ENCODE assay signal across 30 cellular contexts in genomic region chr13:112926003-112926402, GRCh38. TPM values are rescaled to one million over a fixed set of nuclear protein-coding genes. Genes with fewer than 3 reads are reported as not detected.
DNase-seq lines count a peak whose midpoint lies in the region; ATAC-seq, FAIRE-seq and TF ChIP-seq lines count a peak whose summit lies in the region.
"Had no signal": no experiment of that assay in that cellular context is flagged by ENCODE, and none has a peak within 500 bp of the region (broad histone marks: within the 10 kb centered on the region; RNA-seq: fewer than 3 reads in every experiment).

No MANE protein-coding gene starts in this region.

- H3K9me3 ChIP-seq in astrocyte (ENCODE audit: insufficient read depth, low read depth, low read length) = no peaks in the 10 kb centered on the region
- peaks cover 5% of the 10 kb centered on the region for H3K9me3 ChIP-seq in trophoblast cell (ENCODE audit: insufficient read depth, low read depth, low read length)
- H3K9me3 ChIP-seq in upper lobe of right lung = no peaks in the 10 kb centered on the region
- peaks cover 3% of the 10 kb centered on the region for H3K9me3 ChIP-seq in aorta (ENCODE audit: control insufficient read depth, low read length)
- H3K9me3 ChIP-seq: BE2C, BLaER1 had no signal

- intact Hi-C loops in upper lobe of right lung (cut with DNase I) (no loop called here), aorta (cut with DNase I) (no loop called here)

- WGBS in trophoblast cell (ENCODE audit: extremely low coverage, insufficient coverage, insufficient read length) = no CpG with 5 or more reads among the region's 15 CpGs
- 92 to 98% methylated on average over 15 of the region's 15 CpGs for WGBS in aorta, 2 donors

- no peaks in the 10 kb centered on the region for H3K79me2 ChIP-seq in astrocyte (ENCODE audit: insufficient read depth, low read length)
- no peaks in the 10 kb centered on the region for H3K79me2 ChIP-seq in trophoblast cell (ENCODE audit: control insufficient read depth, insufficient read depth, low read length, poor library complexity)

- TF ChIP-seq CTCF in astrocyte (IDR thresholded peaks at IDR 0.05; ENCODE audit: insufficient read depth, low read depth, low read length) (no peak), upper lobe of right lung (IDR thresholded peaks at IDR 0.05) (no peak)

- no peak overlapping the region for H3K23ac ChIP-seq in trophoblast cell (ENCODE audit: low read length)

- FAIRE-seq in HTR-8/SVneo (lab: Jason Lieb, UNC) = peak; percentile 13
- no peak for FAIRE-seq in astrocyte (lab: Jason Lieb, UNC)
- FAIRE-seq: A204.1, GM12878, GM12892, GM18507, GM19239 had no signal

- no peak overlapping the region for H3K4me2 ChIP-seq in astrocyte (ENCODE audit: low read length)
- H3K4me2 ChIP-seq in trophoblast cell (ENCODE audit: low read length) = no peak overlapping the region
- H3K4me2 ChIP-seq: BLaER1 had no signal

- H3K27ac Mint-ChIP-seq in astrocyte (ENCODE audit: unreplicated experiment) = peak overlapping the region; percentile 5
- H3K27ac Mint-ChIP-seq in activated CD8-positive, alpha-beta T cell treated with anti-CD3 and anti-CD28 coated beads, Interleukin-2, amount 10 ng/mL, durations not matched to agents 7 days and 5 days = no peak overlapping the region
- H3K27ac Mint-ChIP-seq: CD4-positive, alpha-beta memory T cell; CD4-positive, CD25-positive, alpha-beta regulatory T cell; CD8-positive, alpha-beta memory T cell had no signal

- no peak overlapping the region for H4K8ac ChIP-seq in trophoblast cell (ENCODE audit: low read depth, low read length)

- H3K18ac ChIP-seq in trophoblast cell (ENCODE audit: low read length) = no peak overlapping the region

- no peak overlapping the region for H2BK12ac ChIP-seq in trophoblast cell (ENCODE audit: low read length)

- H3K4me1 ChIP-seq in astrocyte (ENCODE audit: insufficient read depth, low read length) (no peaks in the 10 kb centered on the region), trophoblast cell (ENCODE audit: control insufficient read depth in 1 of 2, insufficient read depth in 2 of 2, low read length in 2 of 2) (no peaks in the 10 kb centered on the region), upper lobe of right lung (peaks cover 10% of the 10 kb centered on the region), aorta (ENCODE audit: control insufficient read depth in 1 of 2, insufficient read depth in 2 of 2, low read length in 2 of 2) (no peaks in the 10 kb centered on the region)

- no peaks in the 10 kb centered on the region for H3K4me1 Mint-ChIP-seq in astrocyte (ENCODE audit: low read depth, unreplicated experiment)
- peaks cover 13% of the 10 kb centered on the region for H3K4me1 Mint-ChIP-seq in activated CD8-positive, alpha-beta T cell treated with anti-CD3 and anti-CD28 coated beads, Interleukin-2, amount 10 ng/mL, durations not matched to agents 7 days and 5 days (ENCODE audit: low read depth)

- no peak overlapping the region for H3K4me3 ChIP-seq in astrocyte (ENCODE audit: insufficient read depth, low read depth, low read length)
- H3K4me3 ChIP-seq in trophoblast cell (ENCODE audit: low read depth, low read length) = peak overlapping the region; percentile 8
- no peak overlapping the region for H3K4me3 ChIP-seq in upper lobe of right lung
- no peak overlapping the region for H3K4me3 ChIP-seq in aorta (ENCODE audit: low read length in 2 of 2)
- H3K4me3 ChIP-seq: BLaER1, GM12878 had no signal

- POLR2A ChIA-PET in activated CD8-positive, alpha-beta T cell treated with anti-CD3 and anti-CD28 coated beads, Interleukin-2, amount 10 ng/mL, durations not matched to agents 7 days and 5 days (lab: Charles Lee) = no interaction called here

- H2AFZ ChIP-seq in astrocyte (ENCODE audit: low read depth, low read length) (no peak overlapping the region), trophoblast cell (ENCODE audit: insufficient read depth, low read length, poor library complexity) (no peak overlapping the region)

- no peak overlapping the region for H3K4me3 Mint-ChIP-seq in astrocyte (ENCODE audit: unreplicated experiment)
- H3K4me3 Mint-ChIP-seq in activated CD8-positive, alpha-beta T cell treated with anti-CD3 and anti-CD28 coated beads, Interleukin-2, amount 10 ng/mL, durations not matched to agents 7 days and 5 days = no peak overlapping the region
- H3K4me3 Mint-ChIP-seq: CD14-positive monocyte; CD4-positive, alpha-beta memory T cell; CD4-positive, CD25-positive, alpha-beta regulatory T cell; CD8-positive, alpha-beta memory T cell had no signal

- H4K12ac ChIP-seq in trophoblast cell (ENCODE audit: low read depth, low read length) = no peak overlapping the region

- no peak overlapping the region for H2AK5ac ChIP-seq in trophoblast cell (ENCODE audit: low read length)

- no peaks in the 10 kb centered on the region for H3K79me1 ChIP-seq in trophoblast cell (ENCODE audit: low read length)

- ATAC-seq in upper lobe of right lung (peak; percentile 14), GM18861 (IDR thresholded peaks at IDR 0.05; ENCODE audit: unreplicated experiment) (no peak), aorta (ENCODE audit: low FRiP score) (no peak)
- ATAC-seq in activated CD8-positive, alpha-beta T cell treated with anti-CD3 and anti-CD28 coated beads, Interleukin-2, amount 10 ng/mL, durations not matched to agents 7 days and 5 days = no peak
- ATAC-seq: GM12878 had no signal

- H3K27ac ChIP-seq in astrocyte (ENCODE audit: low read depth, low read length) (no peak overlapping the region), trophoblast cell (ENCODE audit: low read depth, low read length) (no peak overlapping the region), upper lobe of right lung (no peak overlapping the region), aorta (ENCODE audit: low read depth in 1 of 2, low read length in 2 of 2) (no peak overlapping the region)
- H3K27ac ChIP-seq: BLaER1 had no signal

- no peak overlapping the region for H2BK120ac ChIP-seq in trophoblast cell (ENCODE audit: insufficient read depth, low read length, poor library complexity)

- H3K27me3 Mint-ChIP-seq in astrocyte (ENCODE audit: low read depth, unreplicated experiment) = peaks cover 3% of the 10 kb centered on the region
- peaks cover 29% of the 10 kb centered on the region for H3K27me3 Mint-ChIP-seq in activated CD8-positive, alpha-beta T cell treated with anti-CD3 and anti-CD28 coated beads, Interleukin-2, amount 10 ng/mL, durations not matched to agents 7 days and 5 days (ENCODE audit: low read depth)

- CTCF ChIA-PET in activated CD8-positive, alpha-beta T cell treated with anti-CD3 and anti-CD28 coated beads, Interleukin-2, amount 10 ng/mL, durations not matched to agents 7 days and 5 days (lab: Charles Lee) = no interaction called here

- H3K36me3 Mint-ChIP-seq in astrocyte (ENCODE audit: low read depth, unreplicated experiment) = no peaks in the 10 kb centered on the region
- no peaks in the 10 kb centered on the region for H3K36me3 Mint-ChIP-seq in activated CD8-positive, alpha-beta T cell treated with anti-CD3 and anti-CD28 coated beads, Interleukin-2, amount 10 ng/mL, durations not matched to agents 7 days and 5 days (ENCODE audit: low read depth)
- H3K36me3 Mint-ChIP-seq: CD14-positive monocyte; CD4-positive, alpha-beta memory T cell; CD4-positive, CD25-positive, alpha-beta regulatory T cell; CD8-positive, alpha-beta memory T cell had no signal

- no peak overlapping the region for H4K91ac ChIP-seq in trophoblast cell (ENCODE audit: low read depth, low read length)

- DNase-seq in HTR-8/SVneo (ENCODE audit: insufficient read length, low spot score) (no peak), astrocyte (ENCODE audit: low read depth) (no peak), trophoblast cell (no peak), upper lobe of right lung (no peak), SHP77 treated with DMSO at 0.1 percent for 48 hours (lab: John Stamatoyannopoulos, UW) (no peak), aorta (no peak)
- no peak for DNase-seq in activated CD8-positive, alpha-beta T cell treated with anti-CD3 and anti-CD28 coated beads, Interleukin-2, amount 10 ng/mL, durations not matched to agents 7 days and 5 days
- DNase-seq: 8988T; ACHN; BE2C; C1 segment of cervical spinal cord; CD4-positive, alpha-beta memory T cell; CD4-positive, CD25-positive, alpha-beta regulatory T cell; CD8-positive, alpha-beta memory T cell; COR-L47; DMS 273 treated with DMSO at 0.1 percent for 48 hours; DMS153; DMS53; DMS79; DND-41; EL; GDM1 had no signal

- H3K14ac ChIP-seq in trophoblast cell (ENCODE audit: low read length) = no peak overlapping the region

- H3K9me3 Mint-ChIP-seq in astrocyte (ENCODE audit: unreplicated experiment) = peaks cover 2% of the 10 kb centered on the region
- no peaks in the 10 kb centered on the region for H3K9me3 Mint-ChIP-seq in activated CD8-positive, alpha-beta T cell treated with anti-CD3 and anti-CD28 coated beads, Interleukin-2, amount 10 ng/mL, durations not matched to agents 7 days and 5 days (ENCODE audit: insufficient read depth)
- H3K9me3 Mint-ChIP-seq: CD4-positive, CD25-positive, alpha-beta regulatory T cell; CD8-positive, alpha-beta memory T cell had no signal

- no peak overlapping the region for H3K4ac ChIP-seq in trophoblast cell (ENCODE audit: low read depth, low read length)

- H3K9ac ChIP-seq in astrocyte (ENCODE audit: low read length) = no peak overlapping the region
- no peak overlapping the region for H3K9ac ChIP-seq in trophoblast cell (ENCODE audit: low read length)
- H3K9ac ChIP-seq: BLaER1 had no signal

- H3K36me3 ChIP-seq in astrocyte (ENCODE audit: insufficient read depth, low read length) = no peaks in the 10 kb centered on the region
- H3K36me3 ChIP-seq in trophoblast cell (ENCODE audit: control insufficient read depth in 1 of 2, insufficient read depth in 2 of 2, low read length in 2 of 2) = no peaks in the 10 kb centered on the region
- no peaks in the 10 kb centered on the region for H3K36me3 ChIP-seq in upper lobe of right lung
- no peaks in the 10 kb centered on the region for H3K36me3 ChIP-seq in aorta (ENCODE audit: control insufficient read depth in 1 of 2, insufficient read depth in 2 of 2, low read length in 1 of 2)
- H3K36me3 ChIP-seq: BE2C, BLaER1 had no signal

- H2BK5ac ChIP-seq in trophoblast cell (ENCODE audit: low read depth, low read length, poor library complexity) = no peak overlapping the region

- H3K27me3 ChIP-seq in astrocyte (ENCODE audit: insufficient read depth, low read length) (no peaks in the 10 kb centered on the region), trophoblast cell (ENCODE audit: insufficient read depth, low read length) (no peaks in the 10 kb centered on the region), upper lobe of right lung (peaks cover 2% of the 10 kb centered on the region), aorta (ENCODE audit: control insufficient read depth in 1 of 2, insufficient read depth in 2 of 2, low read length in 1 of 2) (no peaks in the 10 kb centered on the region)
- H3K27me3 ChIP-seq: BE2C had no signal

- H4K20me1 ChIP-seq in astrocyte (ENCODE audit: insufficient read depth, low read length) = no peaks in the 10 kb centered on the region

RNA-seq across cellular contexts. Expression of gene MCF2L, which starts 43.0 kb away (rescaled TPM):
- 3.4 and 4.7 TPM in 2 replicates for total RNA-seq in astrocyte
- polyA plus RNA-seq in trophoblast cell (2013) = 0.68 and 0.77 TPM in 2 replicates
- total RNA-seq in upper lobe of right lung = 69.7 TPM
- 1 to 10 TPM in 1 of 2 experiments, under 1 TPM in 1; 0.76 to 1.0 TPM for total RNA-seq in activated CD8-positive, alpha-beta T cell treated with anti-CD3 and anti-CD28 coated beads, Interleukin-2, amount 10 ng/mL, durations not matched to agents 7 days and 5 days
- total RNA-seq in aorta = 10 to 100 TPM; 49.2 to 73.3 TPM
- polyA plus RNA-seq in aorta = 1 to 10 TPM; 3.2 to 6.0 TPM
- polyA plus RNA-seq: CD14-positive monocyte had no signal
